Comparison of ENCODE assay signal across 16 cellular contexts in genomic region chr3:9214185-9214584, GRCh38.
"Had no signal": no experiment of that assay in that cellular context is flagged by ENCODE, and none has a peak within 500 bp of the region (broad histone marks: within the 10 kb centered on the region; RNA-seq: fewer than 3 reads in every experiment).

No MANE protein-coding gene starts in this region.

- H3K27me3 ChIP-seq: ascending aorta, esophagus muscularis mucosa, spleen, upper lobe of left lung had no signal

- DNase-seq: activated CD4-positive, alpha-beta memory T cell treated with anti-CD3 and anti-CD28 coated beads for 36 hours; activated CD8-positive, alpha-beta memory T cell treated with anti-CD3 and anti-CD28 coated beads, Interleukin-2, amount 10 ng/mL, durations not matched to agents 7 days and 5 days; activated naive CD4-positive, alpha-beta T cell treated with anti-CD3 and anti-CD28 coated beads, Interleukin-2, amount 10 ng/mL, durations not matched to agents 7 days and 5 days; activated T-cell treated with anti-CD3 and anti-CD28 coated beads, Interleukin-2, amount 50 U/mL, for 1 hour; spleen; stimulated activated CD4-positive, alpha-beta T cell treated with anti-CD3 and anti-CD28 coated beads, Interleukin-1b, Interleukin-23, amount 100 ng/mL, for 48 hours; stimulated activated naive CD8-positive, alpha-beta T cell treated with anti-CD3 and anti-CD28 coated beads, Interleukin-15, amount 100 ng/mL, for 72 hours; upper lobe of left lung; WERI-Rb-1 had no signal

- H3K27me3 Mint-ChIP-seq: activated CD4-positive, alpha-beta memory T cell treated with anti-CD3 and anti-CD28 coated beads for 36 hours; stimulated activated naive CD8-positive, alpha-beta T cell treated with anti-CD3 and anti-CD28 coated beads, Interleukin-15, amount 100 ng/mL, for 72 hours had no signal

- H3K36me3 ChIP-seq: ascending aorta, esophagus muscularis mucosa, spleen, upper lobe of left lung, WERI-Rb-1 had no signal

- FAIRE-seq: colon had no signal

- H3K4me1 Mint-ChIP-seq: stimulated activated naive CD8-positive, alpha-beta T cell treated with anti-CD3 and anti-CD28 coated beads, Interleukin-15, amount 100 ng/mL, for 72 hours had no signal

- H3K27ac ChIP-seq: ascending aorta, esophagus muscularis mucosa, spleen, upper lobe of left lung, WERI-Rb-1 had no signal

- H3K4me1 ChIP-seq: ascending aorta, esophagus muscularis mucosa, spleen, upper lobe of left lung had no signal

- H3K9me3 ChIP-seq: ascending aorta, esophagus muscularis mucosa, spleen, upper lobe of left lung had no signal

- H3K36me3 Mint-ChIP-seq: activated CD4-positive, alpha-beta memory T cell treated with anti-CD3 and anti-CD28 coated beads for 36 hours; activated CD8-positive, alpha-beta memory T cell treated with anti-CD3 and anti-CD28 coated beads, Interleukin-2, amount 10 ng/mL, durations not matched to agents 7 days and 5 days; activated naive CD4-positive, alpha-beta T cell treated with anti-CD3 and anti-CD28 coated beads, Interleukin-2, amount 10 ng/mL, durations not matched to agents 7 days and 5 days; natural killer cell treated with Interleukin-12 subunit alpha and Interleukin-12 subunit beta and Interleukin-15 and Interleukin-18, amount 100 ng/mL, for 72 hours had no signal

- H3K4me3 Mint-ChIP-seq: activated CD4-positive, alpha-beta memory T cell treated with anti-CD3 and anti-CD28 coated beads for 36 hours; activated CD8-positive, alpha-beta memory T cell treated with anti-CD3 and anti-CD28 coated beads, Interleukin-2, amount 10 ng/mL, durations not matched to agents 7 days and 5 days; activated naive CD4-positive, alpha-beta T cell treated with anti-CD3 and anti-CD28 coated beads, Interleukin-2, amount 10 ng/mL, durations not matched to agents 7 days and 5 days; natural killer cell treated with Interleukin-12 subunit alpha and Interleukin-12 subunit beta and Interleukin-15 and Interleukin-18, amount 100 ng/mL, for 72 hours; stimulated activated naive CD8-positive, alpha-beta T cell treated with anti-CD3 and anti-CD28 coated beads, Interleukin-15, amount 100 ng/mL, for 72 hours; T-helper 1 cell treated with Interleukin-12 subunit alpha and Interleukin-12 subunit beta and Interleukin-4 antibody, amounts not matched to agents 30 μg/mL and 1 μg/mL, for 36 hours had no signal

- H3K4me3 ChIP-seq: ascending aorta, esophagus muscularis mucosa, spleen, upper lobe of left lung had no signal

- H3K27ac Mint-ChIP-seq: activated CD4-positive, alpha-beta memory T cell treated with anti-CD3 and anti-CD28 coated beads for 36 hours; activated CD8-positive, alpha-beta memory T cell treated with anti-CD3 and anti-CD28 coated beads, Interleukin-2, amount 10 ng/mL, durations not matched to agents 7 days and 5 days; activated naive CD4-positive, alpha-beta T cell treated with anti-CD3 and anti-CD28 coated beads, Interleukin-2, amount 10 ng/mL, durations not matched to agents 7 days and 5 days; activated T-helper 2 cell treated with anti-CD3 and anti-CD28 coated beads, Interferon-gamma antibody, Interleukin-2, Interleukin-4, amounts not matched to agents 10 μg/mL and 5 μg/mL and 100 μg/mL, durations not matched to agents 14 hours and 24 hours and 36 hours; natural killer cell treated with Interleukin-12 subunit alpha and Interleukin-12 subunit beta and Interleukin-15 and Interleukin-18, amount 100 ng/mL, for 72 hours; stimulated activated naive CD8-positive, alpha-beta T cell treated with anti-CD3 and anti-CD28 coated beads, Interleukin-15, amount 100 ng/mL, for 72 hours; T-helper 1 cell treated with Interleukin-12 subunit alpha and Interleukin-12 subunit beta and Interleukin-4 antibody, amounts not matched to agents 30 μg/mL and 1 μg/mL, for 36 hours had no signal

- H3K9me3 Mint-ChIP-seq: activated CD4-positive, alpha-beta memory T cell treated with anti-CD3 and anti-CD28 coated beads for 36 hours; activated naive CD4-positive, alpha-beta T cell treated with anti-CD3 and anti-CD28 coated beads, Interleukin-2, amount 10 ng/mL, durations not matched to agents 7 days and 5 days; activated T-helper 2 cell treated with anti-CD3 and anti-CD28 coated beads, Interferon-gamma antibody, Interleukin-2, Interleukin-4, amounts not matched to agents 10 μg/mL and 5 μg/mL and 100 μg/mL, durations not matched to agents 14 hours and 24 hours and 36 hours; natural killer cell treated with Interleukin-12 subunit alpha and Interleukin-12 subunit beta and Interleukin-15 and Interleukin-18, amount 100 ng/mL, for 72 hours; stimulated activated naive CD8-positive, alpha-beta T cell treated with anti-CD3 and anti-CD28 coated beads, Interleukin-15, amount 100 ng/mL, for 72 hours; T-helper 1 cell treated with Interleukin-12 subunit alpha and Interleukin-12 subunit beta and Interleukin-4 antibody, amounts not matched to agents 30 μg/mL and 1 μg/mL, for 36 hours had no signal

- ATAC-seq: activated CD8-positive, alpha-beta memory T cell treated with anti-CD3 and anti-CD28 coated beads, Interleukin-2, amount 10 ng/mL, durations not matched to agents 7 days and 5 days; left lobe of liver; natural killer cell treated with Interleukin-12 subunit alpha and Interleukin-12 subunit beta and Interleukin-15 and Interleukin-18, amount 100 ng/mL, for 72 hours; stimulated activated naive CD8-positive, alpha-beta T cell treated with anti-CD3 and anti-CD28 coated beads, Interleukin-15, amount 100 ng/mL, for 72 hours had no signal
